7 cellular contexts compared by ENCODE assay signal in genomic region chr22:30821863-30822215, GRCh38.
A peak's percentile ranks its signal among the peaks of the same experiment; 100 is the strongest.
DNase-seq lines count a peak whose midpoint lies in the region; ATAC-seq and TF ChIP-seq lines count a peak whose summit lies in the region.

No MANE protein-coding gene starts in this region.

- no peak overlapping the region for H3K27ac ChIP-seq in right cardiac atrium (ENCODE audit: low read length)

- no peaks in the 10 kb centered on the region for H3K36me3 ChIP-seq in H7 (replicated peaks; ENCODE audit: control insufficient read depth, insufficient read depth, low read length)

- peak; percentile 31; the same call in 2 of the 3 replicates for ATAC-seq in SK-N-SH treated with all-trans-retinoic acid at 6 μM for 48 hours
- ATAC-seq in right cardiac atrium, result no peak
- ATAC-seq in esophagus mucosa, result no peak
- ATAC-seq in GM21390 (IDR thresholded peaks at IDR 0.05; ENCODE audit: unreplicated experiment), result no peak

- no peak for TF ChIP-seq CTCF in retinal pigment epithelial cell (conservative IDR thresholded peaks at IDR 0.05; ENCODE audit: low read depth, low read length)

- no peaks in the 10 kb centered on the region for H3K9me3 ChIP-seq in right cardiac atrium (ENCODE audit: control insufficient read depth, low read length)

- intact Hi-C loops in right cardiac atrium (cut with DNase I), result no loop called here

- WGBS in right cardiac atrium, result 36% methylated on average over 8 of the region's 8 CpGs

- DNase-seq in H7, result peak; percentile 63
- no peak for DNase-seq in right cardiac atrium
- no peak for DNase-seq in retinal pigment epithelial cell (ENCODE audit: low read depth)
- no peak for DNase-seq in hippocampal formation (lab: John Stamatoyannopoulos, UW)

- H3K27me3 ChIP-seq in H7 (ENCODE audit: control insufficient read depth, insufficient read depth, low read length), result peaks cover 24% of the 10 kb centered on the region
- no peaks in the 10 kb centered on the region for H3K27me3 ChIP-seq in right cardiac atrium (ENCODE audit: control insufficient read depth, insufficient read depth)

- H3K4me1 ChIP-seq in right cardiac atrium (ENCODE audit: control insufficient read depth, insufficient read depth, low read length), result no peaks in the 10 kb centered on the region

- H3K4me3 ChIP-seq in H7 (ENCODE audit: insufficient read depth, low read depth, low read length) (peak overlapping the region; percentile 54), right cardiac atrium (ENCODE audit: low read length) (peak overlapping the region; percentile 54), retinal pigment epithelial cell (ENCODE audit: low read length) (peak overlapping the region; percentile 47)

TF ChIP-seq in SK-N-SH treated with all-trans-retinoic acid at 6 μM for 48 hours, 23 proteins besides CTCF, POLR2A, EP300 and RAD21:
- TF ChIP-seq ISL1 (CRISPR knock-in tag; IDR thresholded peaks at IDR 0.05) (no peak), ARNTL (CRISPR knock-in tag; IDR thresholded peaks at IDR 0.05; ENCODE audit: borderline replicate concordance, low read depth) (no peak), TCF4 (CRISPR knock-in tag; IDR thresholded peaks at IDR 0.05; ENCODE audit: borderline replicate concordance) (no peak), RARB (CRISPR knock-in tag; IDR thresholded peaks at IDR 0.05) (no peak), CSDC2 (CRISPR knock-in tag; IDR thresholded peaks at IDR 0.05) (no peak), ZNF565 (CRISPR knock-in tag; conservative IDR thresholded peaks at IDR 0.05; ENCODE audit: low read depth) (no peak), OSR1 (CRISPR knock-in tag; IDR thresholded peaks at IDR 0.05) (no peak), PPARA (CRISPR knock-in tag; IDR thresholded peaks at IDR 0.05; ENCODE audit: borderline replicate concordance) (no peak), ESRRG (CRISPR knock-in tag; IDR thresholded peaks at IDR 0.05) (no peak), TOX (CRISPR knock-in tag; IDR thresholded peaks at IDR 0.05; ENCODE audit: borderline replicate concordance) (no peak)
- TF ChIP-seq, protein P1, sequence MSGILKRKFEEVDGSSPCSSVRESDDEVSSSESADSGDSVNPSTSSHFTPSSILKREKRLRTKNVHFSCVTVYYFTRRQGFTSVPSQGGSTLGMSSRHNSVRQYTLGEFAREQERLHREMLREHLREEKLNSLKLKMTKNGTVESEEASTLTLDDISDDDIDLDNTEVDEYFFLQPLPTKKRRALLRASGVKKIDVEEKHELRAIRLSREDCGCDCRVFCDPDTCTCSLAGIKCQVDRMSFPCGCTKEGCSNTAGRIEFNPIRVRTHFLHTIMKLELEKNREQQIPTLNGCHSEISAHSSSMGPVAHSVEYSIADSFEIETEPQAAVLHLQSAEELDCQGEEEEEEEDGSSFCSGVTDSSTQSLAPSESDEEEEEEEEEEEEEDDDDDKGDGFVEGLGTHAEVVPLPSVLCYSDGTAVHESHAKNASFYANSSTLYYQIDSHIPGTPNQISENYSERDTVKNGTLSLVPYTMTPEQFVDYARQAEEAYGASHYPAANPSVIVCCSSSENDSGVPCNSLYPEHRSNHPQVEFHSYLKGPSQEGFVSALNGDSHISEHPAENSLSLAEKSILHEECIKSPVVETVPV (CRISPR knock-in tag; IDR thresholded peaks at IDR 0.05), result no peak
- TF ChIP-seq, protein P2, sequence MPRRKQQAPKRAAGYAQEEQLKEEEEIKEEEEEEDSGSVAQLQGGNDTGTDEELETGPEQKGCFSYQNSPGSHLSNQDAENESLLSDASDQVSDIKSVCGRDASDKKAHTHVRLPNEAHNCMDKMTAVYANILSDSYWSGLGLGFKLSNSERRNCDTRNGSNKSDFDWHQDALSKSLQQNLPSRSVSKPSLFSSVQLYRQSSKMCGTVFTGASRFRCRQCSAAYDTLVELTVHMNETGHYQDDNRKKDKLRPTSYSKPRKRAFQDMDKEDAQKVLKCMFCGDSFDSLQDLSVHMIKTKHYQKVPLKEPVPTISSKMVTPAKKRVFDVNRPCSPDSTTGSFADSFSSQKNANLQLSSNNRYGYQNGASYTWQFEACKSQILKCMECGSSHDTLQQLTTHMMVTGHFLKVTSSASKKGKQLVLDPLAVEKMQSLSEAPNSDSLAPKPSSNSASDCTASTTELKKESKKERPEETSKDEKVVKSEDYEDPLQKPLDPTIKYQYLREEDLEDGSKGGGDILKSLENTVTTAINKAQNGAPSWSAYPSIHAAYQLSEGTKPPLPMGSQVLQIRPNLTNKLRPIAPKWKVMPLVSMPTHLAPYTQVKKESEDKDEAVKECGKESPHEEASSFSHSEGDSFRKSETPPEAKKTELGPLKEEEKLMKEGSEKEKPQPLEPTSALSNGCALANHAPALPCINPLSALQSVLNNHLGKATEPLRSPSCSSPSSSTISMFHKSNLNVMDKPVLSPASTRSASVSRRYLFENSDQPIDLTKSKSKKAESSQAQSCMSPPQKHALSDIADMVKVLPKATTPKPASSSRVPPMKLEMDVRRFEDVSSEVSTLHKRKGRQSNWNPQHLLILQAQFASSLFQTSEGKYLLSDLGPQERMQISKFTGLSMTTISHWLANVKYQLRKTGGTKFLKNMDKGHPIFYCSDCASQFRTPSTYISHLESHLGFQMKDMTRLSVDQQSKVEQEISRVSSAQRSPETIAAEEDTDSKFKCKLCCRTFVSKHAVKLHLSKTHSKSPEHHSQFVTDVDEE (CRISPR knock-in tag; IDR thresholded peaks at IDR 0.05), result no peak
- TF ChIP-seq, protein P3, sequence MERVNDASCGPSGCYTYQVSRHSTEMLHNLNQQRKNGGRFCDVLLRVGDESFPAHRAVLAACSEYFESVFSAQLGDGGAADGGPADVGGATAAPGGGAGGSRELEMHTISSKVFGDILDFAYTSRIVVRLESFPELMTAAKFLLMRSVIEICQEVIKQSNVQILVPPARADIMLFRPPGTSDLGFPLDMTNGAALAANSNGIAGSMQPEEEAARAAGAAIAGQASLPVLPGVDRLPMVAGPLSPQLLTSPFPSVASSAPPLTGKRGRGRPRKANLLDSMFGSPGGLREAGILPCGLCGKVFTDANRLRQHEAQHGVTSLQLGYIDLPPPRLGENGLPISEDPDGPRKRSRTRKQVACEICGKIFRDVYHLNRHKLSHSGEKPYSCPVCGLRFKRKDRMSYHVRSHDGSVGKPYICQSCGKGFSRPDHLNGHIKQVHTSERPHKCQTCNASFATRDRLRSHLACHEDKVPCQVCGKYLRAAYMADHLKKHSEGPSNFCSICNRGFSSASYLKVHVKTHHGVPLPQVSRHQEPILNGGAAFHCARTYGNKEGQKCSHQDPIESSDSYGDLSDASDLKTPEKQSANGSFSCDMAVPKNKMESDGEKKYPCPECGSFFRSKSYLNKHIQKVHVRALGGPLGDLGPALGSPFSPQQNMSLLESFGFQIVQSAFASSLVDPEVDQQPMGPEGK (CRISPR knock-in tag; IDR thresholded peaks at IDR 0.05; ENCODE audit: borderline replicate concordance), result no peak
- TF ChIP-seq, protein P4, sequence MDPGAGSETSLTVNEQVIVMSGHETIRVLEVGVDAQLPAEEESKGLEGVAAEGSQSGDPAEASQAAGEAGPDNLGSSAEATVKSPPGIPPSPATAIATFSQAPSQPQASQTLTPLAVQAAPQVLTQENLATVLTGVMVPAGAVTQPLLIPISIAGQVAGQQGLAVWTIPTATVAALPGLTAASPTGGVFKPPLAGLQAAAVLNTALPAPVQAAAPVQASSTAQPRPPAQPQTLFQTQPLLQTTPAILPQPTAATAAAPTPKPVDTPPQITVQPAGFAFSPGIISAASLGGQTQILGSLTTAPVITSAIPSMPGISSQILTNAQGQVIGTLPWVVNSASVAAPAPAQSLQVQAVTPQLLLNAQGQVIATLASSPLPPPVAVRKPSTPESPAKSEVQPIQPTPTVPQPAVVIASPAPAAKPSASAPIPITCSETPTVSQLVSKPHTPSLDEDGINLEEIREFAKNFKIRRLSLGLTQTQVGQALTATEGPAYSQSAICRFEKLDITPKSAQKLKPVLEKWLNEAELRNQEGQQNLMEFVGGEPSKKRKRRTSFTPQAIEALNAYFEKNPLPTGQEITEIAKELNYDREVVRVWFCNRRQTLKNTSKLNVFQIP (CRISPR knock-in tag; IDR thresholded peaks at IDR 0.05; ENCODE audit: borderline replicate concordance, low read depth), result no peak
